In the genomic region with DNA sequence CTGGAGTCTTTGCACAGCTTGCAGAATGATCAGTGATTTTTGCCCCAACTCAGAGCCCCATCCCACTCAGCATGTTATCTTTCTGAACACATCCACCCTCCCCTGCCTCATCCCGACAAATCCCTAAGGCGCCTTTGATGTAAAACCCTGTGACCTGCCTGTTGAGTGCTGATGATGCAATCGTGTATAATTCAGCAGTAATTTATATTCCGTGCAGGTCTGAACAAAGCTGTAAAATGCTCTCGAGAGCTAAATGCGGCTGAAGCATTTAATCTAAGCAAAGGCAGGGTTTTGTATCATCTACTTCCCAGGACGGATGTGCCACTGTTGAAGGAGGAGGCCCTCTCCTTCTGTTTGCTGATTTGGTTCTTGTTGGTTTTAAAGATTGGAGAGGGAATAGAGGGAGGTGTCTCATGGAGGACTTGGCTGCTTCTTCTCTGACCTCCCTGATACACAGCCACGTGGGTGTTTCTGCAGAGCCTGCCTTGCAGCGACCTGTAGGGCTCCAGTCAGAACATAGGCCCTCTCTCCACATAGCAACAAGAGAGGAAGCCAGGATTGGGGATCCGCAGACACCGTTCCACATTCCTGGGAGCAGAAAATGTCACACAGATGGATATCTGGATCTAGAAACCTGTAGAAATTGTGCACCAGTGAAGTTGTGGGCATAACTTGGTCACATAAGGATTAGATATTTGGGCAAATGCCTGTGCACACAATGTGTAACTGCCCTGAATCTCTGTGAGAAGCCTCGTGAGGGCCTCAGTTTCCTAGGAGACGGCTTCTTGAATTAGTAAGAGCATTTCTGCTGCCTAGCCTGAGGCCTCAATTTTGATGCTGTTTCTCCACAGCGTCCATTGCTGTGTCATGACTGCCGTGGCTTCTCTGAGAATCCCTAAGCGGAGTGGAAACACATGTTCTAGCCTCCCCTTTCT, we compare ENCODE assay signal across 10 cellular contexts.
DNase-seq lines count a peak whose midpoint lies in the region; ATAC-seq and TF ChIP-seq lines count a peak whose summit lies in the region.
"Had no signal": no experiment of that assay in that cellular context is flagged by ENCODE, and none has a peak within 500 bp of the region (broad histone marks: within the 10 kb centered on the region; RNA-seq: fewer than 3 reads in every experiment).

No MANE protein-coding gene starts in this region.

- no peak overlapping the region for H3K27ac ChIP-seq in A673 (ENCODE audit: low read depth, low read length, poor library complexity, severe bottlenecking)
- H3K27ac ChIP-seq in right lobe of liver = peak overlapping the region in 2 of 3 donors; percentile 61 to 77
- H3K27ac ChIP-seq in stomach = no peak overlapping the region
- H3K27ac ChIP-seq in tibial artery = no peak overlapping the region

- CTCF ChIA-PET in A673 (lab: Charles Lee) = no interaction called here

- 58% methylated on average over 10 of the region's 16 CpGs for WGBS in right lobe of liver (ENCODE audit: insufficient coverage, low coverage, low lambda C conversion rate, missing lambda C conversion rate)
- WGBS in stomach, 5 donors = 56 to 66% (median 61%) methylated on average over 16 of the region's 16 CpGs

- DNase-seq in A673 (ENCODE audit: low spot score) (peak; percentile 23), NCI-H2227 (lab: John Stamatoyannopoulos, UW; ENCODE audit: unreplicated experiment) (peak; percentile 79), dedifferentiated amniotic fluid mesenchymal stem cell (ENCODE audit: extremely low spot score) (peak; percentile 44), right lobe of liver (no peak), stomach (no peak), tibial artery (no peak)
- DNase-seq in activated CD8-positive, alpha-beta memory T cell treated with anti-CD3 and anti-CD28 coated beads, Interleukin-2, amount 50 U/mL, for 48 hours = no peak
- DNase-seq: central memory CD4-positive, alpha-beta T cell; SW 1271 had no signal

- ATAC-seq in right lobe of liver = no peak
- no peak for ATAC-seq in HG02763 (IDR thresholded peaks at IDR 0.05; ENCODE audit: unreplicated experiment)

- peaks cover 6% of the 10 kb centered on the region for H3K4me1 ChIP-seq in A673 (ENCODE audit: insufficient read depth, low read length, poor library complexity, severe bottlenecking)
- H3K4me1 ChIP-seq in right lobe of liver = peaks cover 0 to 21% (median 0%) of the 10 kb centered on the region in 4 donors
- peaks cover 0 to 5% (median 0%) of the 10 kb centered on the region in 4 donors for H3K4me1 ChIP-seq in stomach
- H3K4me1 ChIP-seq in tibial artery = no peaks in the 10 kb centered on the region

- TF ChIP-seq POLR2A in right lobe of liver (IDR thresholded peaks at IDR 0.05) (no peak), stomach (IDR thresholded peaks at IDR 0.05) (no peak)

- POLR2A ChIA-PET in A673 (lab: Charles Lee; ENCODE audit: low non-redundant PET) = no interaction called here

- H3K4me3 ChIP-seq in A673 (ENCODE audit: low read depth, low read length, poor library complexity, severe bottlenecking) = no peak overlapping the region
- H3K4me3 ChIP-seq in right lobe of liver = no peak overlapping the region
- no peak overlapping the region for H3K4me3 ChIP-seq in stomach
- H3K4me3 ChIP-seq in tibial artery = no peak overlapping the region

- H3K9me3 ChIP-seq in A673 (ENCODE audit: low read depth, low read length, poor library complexity, severe bottlenecking) (no peaks in the 10 kb centered on the region), right lobe of liver (no peaks in the 10 kb centered on the region), stomach (no peaks in the 10 kb centered on the region), tibial artery (no peaks in the 10 kb centered on the region)

- intact Hi-C loops in A673 (cut with micrococcal nuclease; ENCODE audit: unreplicated experiment) = no loop called here
- intact Hi-C loops in right lobe of liver (cut with DNase I) = no loop called here
- intact Hi-C loops in stomach (cut with DNase I; ENCODE audit: low total_unique reads) = no loop called here
- intact Hi-C loops in tibial artery (cut with DNase I; ENCODE audit: low total_unique reads) = no loop called here

- no peak for TF ChIP-seq EP300 in stomach (IDR thresholded peaks at IDR 0.05)

- no TSS peak for BruUV-seq in A673 (replicated peaks; lab: Mats Ljungman, UMichigan)

- H3K36me3 ChIP-seq in A673 (ENCODE audit: insufficient read depth, low read length, poor library complexity, severe bottlenecking) (no peaks in the 10 kb centered on the region), right lobe of liver (no peaks in the 10 kb centered on the region), stomach (no peaks in the 10 kb centered on the region), tibial artery (no peaks in the 10 kb centered on the region)

- TF ChIP-seq CTCF in A673 (conservative IDR thresholded peaks at IDR 0.05; ENCODE audit: low read depth, low read length) (no peak), right lobe of liver (IDR thresholded peaks at IDR 0.05) (no peak), stomach (IDR thresholded peaks at IDR 0.05) (no peak), tibial artery (IDR thresholded peaks at IDR 0.05) (no peak)

- H3K27me3 ChIP-seq in A673 (replicated peaks; ENCODE audit: insufficient read depth, low read depth, low read length, poor library complexity) (no peaks in the 10 kb centered on the region), right lobe of liver (no peaks in the 10 kb centered on the region), stomach (no peaks in the 10 kb centered on the region), tibial artery (no peaks in the 10 kb centered on the region)

Comparison
In these comparisons a context has a peak if more than half of its experiments do, and no peak if none do; other contexts are left out.
1. DNase-seq: peak in A673 (single experiment), NCI-H2227 (single experiment) and dedifferentiated amniotic fluid mesenchymal stem cell (single experiment); none in right lobe of liver (0 of 3), stomach (single experiment), activated CD8-positive, alpha-beta memory T cell treated with anti-CD3 and anti-CD28 coated beads, Interleukin-2, amount 50 U/mL, for 48 hours (single experiment) and tibial artery (0 of 2).
2. H3K27ac ChIP-seq: peak in right lobe of liver (2 of 3); none in A673 (single experiment), stomach (0 of 5) and tibial artery (0 of 2).